22 cellular contexts compared by ENCODE assay signal in genomic region chr11:18608373-18608772, GRCh38. TPM values are rescaled to one million over a fixed set of nuclear protein-coding genes. Genes with fewer than 3 reads are reported as not detected.
DNase-seq lines count a peak whose midpoint lies in the region; ATAC-seq lines count a peak whose summit lies in the region.
"Had no signal": no experiment of that assay in that cellular context is flagged by ENCODE, and none has a peak within 500 bp of the region (broad histone marks: within the 10 kb centered on the region; RNA-seq: fewer than 3 reads in every experiment).

No MANE protein-coding gene starts in this region.

- peaks cover 3 to 6% of the 10 kb centered on the region in 2 donors for H3K36me3 Mint-ChIP-seq in activated T-cell treated with anti-CD3 and anti-CD28 coated beads, Interleukin-2, amount 50 U/mL, for 72 hours (ENCODE audit: insufficient read depth in 2 of 2)

- no peak for DNase-seq in activated T-cell treated with anti-CD3 and anti-CD28 coated beads, Interleukin-2, amount 50 U/mL, for 72 hours
- DNase-seq in activated T-cell treated with anti-CD3 and anti-CD28 coated beads, Interleukin-2, amount 50 U/mL, for 48 hours = no peak
- DNase-seq in NCI-H1105 treated with DMSO at 0.1 percent for 48 hours (lab: John Stamatoyannopoulos, UW) (peak; percentile 56), amniotic epithelial cell (ENCODE audit: low read depth) (peak; percentile 83), midbrain (lab: John Stamatoyannopoulos, UW) (peak; percentile 5), NCI-H128 (lab: John Stamatoyannopoulos, UW; ENCODE audit: unreplicated experiment) (no peak)
- DNase-seq in stimulated activated CD4-positive, alpha-beta T cell treated with anti-CD3 and anti-CD28 coated beads, Interleukin-4, amount 100 ng/mL, for 4 hours = no peak
- no peak for DNase-seq in stimulated activated CD4-positive, alpha-beta T cell treated with anti-CD3 and anti-CD28 coated beads, Interleukin-4, amount 100 ng/mL, for 1 hour
- DNase-seq: activated CD4-positive, alpha-beta T cell treated with anti-CD3 and anti-CD28 coated beads for 48 hours; activated naive CD4-positive, alpha-beta T cell treated with anti-CD3 and anti-CD28 coated beads, Interleukin-2, amount 10 ng/mL, durations not matched to agents 7 days and 5 days; cortex of kidney; endodermal cell; islet precursor cell; NCI-H1694 treated with DMSO at 0.1 percent for 48 hours; NCI-H446; nephron progenitor cell; sigmoid colon; stimulated activated CD4-positive, alpha-beta T cell treated with anti-CD3 and anti-CD28 coated beads, Interleukin-15, amount 100 ng/mL, for 24 hours; stomach had no signal

- ATAC-seq in activated T-cell treated with anti-CD3 and anti-CD28 coated beads, Interleukin-2, amount 50 U/mL, for 72 hours (replicated peaks in 1 of 2) = no peak

- H3K4me3 Mint-ChIP-seq in activated T-cell treated with anti-CD3 and anti-CD28 coated beads, Interleukin-2, amount 50 U/mL, for 72 hours = no peak overlapping the region
- H3K4me3 Mint-ChIP-seq: activated naive CD4-positive, alpha-beta T cell treated with anti-CD3 and anti-CD28 coated beads, Interleukin-2, amount 10 ng/mL, durations not matched to agents 7 days and 5 days; endodermal cell; nephron progenitor cell; T-helper 1 cell treated with Interleukin-12 subunit alpha and Interleukin-12 subunit beta and Interleukin-4 antibody, amounts not matched to agents 30 μg/mL and 1 μg/mL, for 36 hours; type B pancreatic cell had no signal

- peak overlapping the region; percentile 5 for H3K27ac Mint-ChIP-seq in activated T-cell treated with anti-CD3 and anti-CD28 coated beads, Interleukin-2, amount 50 U/mL, for 72 hours
- H3K27ac Mint-ChIP-seq: activated naive CD4-positive, alpha-beta T cell treated with anti-CD3 and anti-CD28 coated beads, Interleukin-2, amount 10 ng/mL, durations not matched to agents 7 days and 5 days; endodermal cell; nephron progenitor cell; T-helper 1 cell treated with Interleukin-12 subunit alpha and Interleukin-12 subunit beta and Interleukin-4 antibody, amounts not matched to agents 30 μg/mL and 1 μg/mL, for 36 hours; type B pancreatic cell had no signal

- no peaks in the 10 kb centered on the region for H3K4me1 Mint-ChIP-seq in activated T-cell treated with anti-CD3 and anti-CD28 coated beads, Interleukin-2, amount 50 U/mL, for 72 hours (ENCODE audit: low read depth)
- H3K4me1 Mint-ChIP-seq: activated naive CD4-positive, alpha-beta T cell treated with anti-CD3 and anti-CD28 coated beads, Interleukin-2, amount 10 ng/mL, durations not matched to agents 7 days and 5 days; endodermal cell; nephron progenitor cell had no signal

- H3K27me3 Mint-ChIP-seq in activated T-cell treated with anti-CD3 and anti-CD28 coated beads, Interleukin-2, amount 50 U/mL, for 72 hours (ENCODE audit: low read depth) = no peaks in the 10 kb centered on the region
- H3K27me3 Mint-ChIP-seq: type B pancreatic cell had no signal

- H3K9me3 Mint-ChIP-seq in activated T-cell treated with anti-CD3 and anti-CD28 coated beads, Interleukin-2, amount 50 U/mL, for 72 hours = no peaks in the 10 kb centered on the region
- H3K9me3 Mint-ChIP-seq: activated naive CD4-positive, alpha-beta T cell treated with anti-CD3 and anti-CD28 coated beads, Interleukin-2, amount 10 ng/mL, durations not matched to agents 7 days and 5 days; endodermal cell; nephron progenitor cell; T-helper 1 cell treated with Interleukin-12 subunit alpha and Interleukin-12 subunit beta and Interleukin-4 antibody, amounts not matched to agents 30 μg/mL and 1 μg/mL, for 36 hours; type B pancreatic cell had no signal

RNA-seq across cellular contexts. Expression of gene MISFA, which starts 8.8 kb away (rescaled TPM):
- total RNA-seq in activated T-cell treated with anti-CD3 and anti-CD28 coated beads, Interleukin-2, amount 50 U/mL, for 72 hours = 1 to 10 TPM; 1.0 to 3.1 TPM
- total RNA-seq: G401 had no signal

RNA-seq across cellular contexts. Expression of gene UEVLD, which starts 19.8 kb away (rescaled TPM):
- 10 to 100 TPM; 17.5 to 24.3 TPM for total RNA-seq in activated T-cell treated with anti-CD3 and anti-CD28 coated beads, Interleukin-2, amount 50 U/mL, for 72 hours

RNA-seq across cellular contexts. Expression of gene SPTY2D1, which starts 25.8 kb away (rescaled TPM):
- 10 to 100 TPM; 23.1 to 25.3 TPM for total RNA-seq in activated T-cell treated with anti-CD3 and anti-CD28 coated beads, Interleukin-2, amount 50 U/mL, for 72 hours

Comparison
In these comparisons a context has a peak if more than half of its experiments do, and no peak if none do; other contexts are left out.
1. DNase-seq: peak in NCI-H1105 treated with DMSO at 0.1 percent for 48 hours (single experiment), amniotic epithelial cell (single experiment) and midbrain (single experiment); none in activated T-cell treated with anti-CD3 and anti-CD28 coated beads, Interleukin-2, amount 50 U/mL, for 72 hours (0 of 2), activated T-cell treated with anti-CD3 and anti-CD28 coated beads, Interleukin-2, amount 50 U/mL, for 48 hours (0 of 2), NCI-H128 (single experiment), stimulated activated CD4-positive, alpha-beta T cell treated with anti-CD3 and anti-CD28 coated beads, Interleukin-4, amount 100 ng/mL, for 4 hours (0 of 2) and stimulated activated CD4-positive, alpha-beta T cell treated with anti-CD3 and anti-CD28 coated beads, Interleukin-4, amount 100 ng/mL, for 1 hour (single experiment).